Comparison of ENCODE assay signal across 8 cellular contexts in genomic region chr19:16371540-16371986, GRCh38. TPM values are rescaled to one million over a fixed set of nuclear protein-coding genes. Genes with fewer than 3 reads are reported as not detected.
DNase-seq lines count a peak whose midpoint lies in the region; ATAC-seq lines count a peak whose summit lies in the region.

No MANE protein-coding gene starts in this region.

- CTCF ChIA-PET in activated CD4-positive, alpha-beta T cell treated with anti-CD3 and anti-CD28 coated beads for 36 hours (lab: Charles Lee), result interaction anchor here (0.6 to 2.1 kb wide), 7 partner anchors 11 to 233 kb away, joined by 3 to 18 read pairs (median 6); partner anchors contain the start of gene FAM32A

- H3K27me3 ChIP-seq in SJCRH30, result no peaks in the 10 kb centered on the region

- H3K4me3 Mint-ChIP-seq in activated CD4-positive, alpha-beta T cell treated with anti-CD3 and anti-CD28 coated beads for 36 hours, result peak overlapping the region; percentile 22

- H3K4me3 ChIP-seq in SJCRH30, result no peak overlapping the region

- no peaks in the 10 kb centered on the region for H3K4me1 ChIP-seq in SJCRH30

- H3K9me3 Mint-ChIP-seq in activated CD4-positive, alpha-beta T cell treated with anti-CD3 and anti-CD28 coated beads for 36 hours (ENCODE audit: low read depth), result no peaks in the 10 kb centered on the region

- H3K36me3 ChIP-seq in SJCRH30, result peaks cover 8% of the 10 kb centered on the region; the same call in 1 of the 2 replicates

- DNase-seq in activated CD4-positive, alpha-beta T cell treated with anti-CD3 and anti-CD28 coated beads for 36 hours, result peak; percentile 92
- DNase-seq in stimulated activated CD8-positive, alpha-beta memory T cell treated with anti-CD3 and anti-CD28 coated beads, Interleukin-12 subunit alpha, Interleukin-12 subunit beta, amount 100 ng/mL, for 24 hours (ENCODE audit: extremely low read depth), result peak; percentile 64
- DNase-seq in SKM-1 (lab: John Stamatoyannopoulos, UW; ENCODE audit: unreplicated experiment) (no peak), SJCRH30 (no peak), NCI-H524 (lab: John Stamatoyannopoulos, UW) (no peak)

- H3K27ac Mint-ChIP-seq in activated CD4-positive, alpha-beta T cell treated with anti-CD3 and anti-CD28 coated beads for 36 hours, result peak overlapping the region; percentile 76

- H3K27ac ChIP-seq in SJCRH30, result no peak overlapping the region

- no peaks in the 10 kb centered on the region for H3K9me3 ChIP-seq in SJCRH30 (replicated peaks)

- ATAC-seq in GM19035 (IDR thresholded peaks at IDR 0.05; ENCODE audit: unreplicated experiment), result peak; percentile 61
- peak; percentile 42 for ATAC-seq in HG03139 (IDR thresholded peaks at IDR 0.05; ENCODE audit: unreplicated experiment)
- peak; percentile 82 for ATAC-seq in activated CD4-positive, alpha-beta T cell treated with anti-CD3 and anti-CD28 coated beads for 36 hours
- ATAC-seq in esophagus mucosa, result peak; percentile 71

- POLR2A ChIA-PET in activated CD4-positive, alpha-beta T cell treated with anti-CD3 and anti-CD28 coated beads for 36 hours (lab: Charles Lee), result no interaction called here

- peaks cover 14% of the 10 kb centered on the region for H3K27me3 Mint-ChIP-seq in activated CD4-positive, alpha-beta T cell treated with anti-CD3 and anti-CD28 coated beads for 36 hours

- H3K36me3 Mint-ChIP-seq in activated CD4-positive, alpha-beta T cell treated with anti-CD3 and anti-CD28 coated beads for 36 hours (ENCODE audit: low read depth), result peaks cover 23% of the 10 kb centered on the region

- intact Hi-C loops in activated CD4-positive, alpha-beta T cell treated with anti-CD3 and anti-CD28 coated beads for 36 hours (cut with DNase I, micrococcal nuclease), result loop anchor here (1.0 kb wide), 4 partner anchors 29 to 292 kb away; partner anchors contain the start of gene KLF2 (in 1 of the 2)

- H3K4me1 Mint-ChIP-seq in activated CD4-positive, alpha-beta T cell treated with anti-CD3 and anti-CD28 coated beads for 36 hours, result peaks cover 46% of the 10 kb centered on the region

RNA-seq across cellular contexts. Expression of gene KLF2, which starts 46.9 kb away (rescaled TPM):
- under 1 TPM; 0.57 to 0.90 TPM for total RNA-seq in activated CD4-positive, alpha-beta T cell treated with anti-CD3 and anti-CD28 coated beads for 36 hours
- 5.2 TPM for total RNA-seq in esophagus mucosa
- total RNA-seq in SJCRH30 (2014; rRNA removed; shearing (Covaris generic)), result 2.3 and 4.1 TPM in 2 replicates

Comparison
In these comparisons a context has a peak if more than half of its experiments do, and no peak if none do; other contexts are left out.
1. DNase-seq: peak in activated CD4-positive, alpha-beta T cell treated with anti-CD3 and anti-CD28 coated beads for 36 hours (single experiment) and stimulated activated CD8-positive, alpha-beta memory T cell treated with anti-CD3 and anti-CD28 coated beads, Interleukin-12 subunit alpha, Interleukin-12 subunit beta, amount 100 ng/mL, for 24 hours (single experiment); none in SKM-1 (single experiment), SJCRH30 (0 of 2) and NCI-H524 (0 of 2).
2. Peak in every context shown above with its lines, with median percentiles within 50 percentile points of each other: ATAC-seq.